Comparison of ENCODE assay signal across 1 cellular context in the genomic region with DNA sequence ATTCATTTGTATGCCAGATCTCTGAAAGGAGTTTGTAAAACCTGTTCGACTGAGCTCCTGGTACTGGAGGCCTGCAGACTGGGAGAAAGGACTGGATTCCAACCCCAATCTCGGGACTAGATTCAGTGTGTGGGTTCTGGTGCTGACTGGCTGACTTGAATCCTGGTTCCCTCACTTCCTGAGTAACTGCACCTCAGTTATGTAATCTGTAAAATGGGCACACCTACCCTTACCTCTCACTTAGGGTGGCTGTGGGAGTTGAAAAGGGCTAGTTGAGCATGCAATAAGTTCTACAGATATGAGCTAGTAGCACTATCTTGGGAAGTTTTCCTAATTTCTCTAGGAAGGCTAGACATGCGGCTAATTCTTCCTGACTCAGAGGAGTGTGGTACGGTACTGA.
TF ChIP-seq lines count a peak whose summit lies in the region.

No MANE protein-coding gene starts in this region.

TF ChIP-seq in HepG2, 621 proteins besides CTCF, POLR2A, EP300 and RAD21 (continued from another document):
- TF ChIP-seq ZBTB40 (IDR thresholded peaks at IDR 0.05), result no peak
- TF ChIP-seq ZBTB40 (CRISPR knock-in tag; IDR thresholded peaks at IDR 0.05), result no peak
- peak; percentile 68 for TF ChIP-seq ZNF629 (CRISPR knock-in tag; conservative IDR thresholded peaks at IDR 0.05)
